In genomic region chr16:87383522-87384161, GRCh38 we compare ENCODE assay signal across 8 cellular contexts.
DNase-seq lines count a peak whose midpoint lies in the region; ATAC-seq lines count a peak whose summit lies in the region.

Gene FBXO31, minus strand, starts transcription at chr16:87383776. Its CDS starts 32 bp downstream, at chr16:87383744.

- ATAC-seq in GM18517 (IDR thresholded peaks at IDR 0.05; ENCODE audit: unreplicated experiment): peak; percentile 47
- ATAC-seq in HG03060 (IDR thresholded peaks at IDR 0.05; ENCODE audit: low read depth, unreplicated experiment): peak; percentile 31

- peak within 1 kb of the TSS; percentile 91 for H3K27ac ChIP-seq in caudate nucleus (ENCODE audit: low read depth, low read length)

- DNase-seq in 8988T (peak; percentile 83), NCI-H2196 treated with DMSO at 0.1 percent for 48 hours (lab: John Stamatoyannopoulos, UW; ENCODE audit: unreplicated experiment) (peak; percentile 50), caudate nucleus (lab: John Stamatoyannopoulos, UW) (peak; percentile 42 to 97 (median 90)), islet precursor cell (peak; percentile 97)
- DNase-seq in activated CD4-positive, CD25-positive, alpha-beta regulatory T cell (lab: John Stamatoyannopoulos, UW): peak; percentile 75 to 100 (median 92)
- DNase-seq in stimulated activated CD4-positive, alpha-beta T cell treated with anti-CD3 and anti-CD28 coated beads, Interleukin-12 subunit alpha, Interleukin-12 subunit beta, amount 100 ng/mL, for 48 hours (ENCODE audit: low read depth in 2 of 3, low spot score in 1 of 3): peak; percentile 86 to 92 (median 89)

Comparison
In these comparisons a context has a peak if more than half of its experiments do, and no peak if none do; other contexts are left out.
1. Peak in every context shown above with its lines: DNase-seq, ATAC-seq and H3K27ac ChIP-seq.